ENCODE assay signal across 28 cellular contexts in genomic region chr3:24981309-24981708, GRCh38.
"Had no signal": no experiment of that assay in that cellular context is flagged by ENCODE, and none has a peak within 500 bp of the region (broad histone marks: within the 10 kb centered on the region; RNA-seq: fewer than 3 reads in every experiment).

No MANE protein-coding gene starts in this region.

- H3K27ac ChIP-seq: ascending aorta, cardiac muscle cell, VCaP had no signal

- H3K4me3 ChIP-seq: ascending aorta, cardiac muscle cell had no signal

- H3K9me3 ChIP-seq: ascending aorta had no signal

- H3K36me3 ChIP-seq: ascending aorta, cardiac muscle cell had no signal

- H3K27me3 ChIP-seq: ascending aorta, cardiac muscle cell had no signal

- DNase-seq: activated CD4-positive, alpha-beta memory T cell treated with anti-CD3 and anti-CD28 coated beads, Interleukin-2, amount 10 ng/mL, durations not matched to agents 7 days and 5 days; activated CD4-positive, alpha-beta T cell treated with anti-CD3 and anti-CD28 coated beads for 1 hour; activated CD4-positive, alpha-beta T cell treated with anti-CD3 and anti-CD28 coated beads for 36 hours; activated CD4-positive, alpha-beta T cell treated with anti-CD3 and anti-CD28 coated beads for 48 hours; activated CD4-positive, alpha-beta T cell treated with anti-CD3 and anti-CD28 coated beads, Interleukin-2, amount 10 ng/mL, durations not matched to agents 7 days and 5 days; activated CD4-positive, alpha-beta T cell treated with anti-CD3 and anti-CD28 coated beads, Interleukin-2, amount 50 U/mL, for 48 hours; activated CD4-positive, CD25-positive, alpha-beta regulatory T cell; activated CD8-positive, alpha-beta memory T cell treated with anti-CD3 and anti-CD28 coated beads for 24 hours; activated CD8-positive, alpha-beta memory T cell treated with anti-CD3 and anti-CD28 coated beads, Interleukin-2, amount 10 ng/mL, durations not matched to agents 7 days and 5 days; activated CD8-positive, alpha-beta memory T cell treated with anti-CD3 and anti-CD28 coated beads, Interleukin-2, amount 50 U/mL, for 48 hours; activated CD8-positive, alpha-beta T cell treated with anti-CD3 and anti-CD28 coated beads, Interleukin-2, amount 10 ng/mL, durations not matched to agents 7 days and 5 days; activated effector memory CD4-positive, alpha-beta T cell treated with Interleukin-2 at 50 U/mL for 16 hours; activated gamma-delta T cell; activated naive CD4-positive, alpha-beta T cell treated with anti-CD3 and anti-CD28 coated beads, Interleukin-2, amount 10 ng/mL, durations not matched to agents 7 days and 5 days; activated naive CD4-positive, alpha-beta T cell treated with Interleukin-2 at 50 U/mL for 16 hours; activated naive CD8-positive, alpha-beta T cell treated with anti-CD3 and anti-CD28 coated beads, Interleukin-2, amount 10 ng/mL, durations not matched to agents 7 days and 5 days; activated naive CD8-positive, alpha-beta T cell treated with anti-CD3 and anti-CD28 coated beads, Interleukin-2, amount 50 U/mL, for 24 hours; activated T-cell treated with anti-CD3 and anti-CD28 coated beads, Interleukin-2, amount 50 U/mL, for 24 hours; activated T-cell treated with anti-CD3 and anti-CD28 coated beads, Interleukin-2, amount 50 U/mL, for 48 hours; amygdala; anterior cingulate cortex; caudate nucleus; cerebellar nuclear complex; T-helper 2 cell; T-helper 9 cell had no signal
